In genomic region chr15:72488558-72488957, GRCh38 we compare ENCODE assay signal across 20 cellular contexts. TPM values are rescaled to one million over a fixed set of nuclear protein-coding genes. Genes with fewer than 3 reads are reported as not detected.
A peak's percentile ranks its signal among the peaks of the same experiment; 100 is the strongest.
DNase-seq lines count a peak whose midpoint lies in the region; ATAC-seq and TF ChIP-seq lines count a peak whose summit lies in the region.
"Had no signal": no experiment of that assay in that cellular context is flagged by ENCODE, and none has a peak within 500 bp of the region (broad histone marks: within the 10 kb centered on the region; RNA-seq: fewer than 3 reads in every experiment).

No MANE protein-coding gene starts in this region.

- H3K4me1 Mint-ChIP-seq in activated T-cell treated with anti-CD3 and anti-CD28 coated beads, Interleukin-2, amount 50 U/mL, for 4 hours (ENCODE audit: low read depth), result peaks cover 76% of the 10 kb centered on the region
- H3K4me1 Mint-ChIP-seq in endodermal cell (peaks cover 16% of the 10 kb centered on the region), type B pancreatic cell (ENCODE audit: unreplicated experiment) (peaks cover 33% of the 10 kb centered on the region)

- no peak for DNase-seq in activated T-cell treated with anti-CD3 and anti-CD28 coated beads, Interleukin-2, amount 50 U/mL, for 4 hours
- DNase-seq in activated T-cell treated with anti-CD3 and anti-CD28 coated beads, Interleukin-2, amount 50 U/mL, for 1 hour, result no peak
- DNase-seq in LNCaP clone FGC (ENCODE audit: low read depth) (peak; percentile 62), endodermal cell (no peak), type B pancreatic cell (ENCODE audit: extremely low spot score, unreplicated experiment) (no peak), dedifferentiated amniotic fluid mesenchymal stem cell (ENCODE audit: extremely low spot score) (no peak), foreskin keratinocyte (no peak)
- DNase-seq: Calu3; CD4-positive, alpha-beta T cell; H9; NCI-H1417 treated with DMSO at 0.1 percent for 48 hours; NCI-H187 treated with DMSO at 0.1 percent for 48 hours; NCI-H226; NCI-H524; NCI-H82; OCI-M1; Right ventricle myocardium superior had no signal

- no peaks in the 10 kb centered on the region for H3K27me3 Mint-ChIP-seq in activated T-cell treated with anti-CD3 and anti-CD28 coated beads, Interleukin-2, amount 50 U/mL, for 4 hours (ENCODE audit: low read depth)
- H3K27me3 Mint-ChIP-seq in endodermal cell (ENCODE audit: insufficient read depth), result no peaks in the 10 kb centered on the region
- H3K27me3 Mint-ChIP-seq in type B pancreatic cell, result no peaks in the 10 kb centered on the region
- H3K27me3 Mint-ChIP-seq: B cell; CD4-positive, alpha-beta T cell had no signal

- H3K4me3 ChIP-seq in LNCaP clone FGC (ENCODE audit: low read depth, low read length) (peak overlapping the region; percentile 24), endodermal cell (ENCODE audit: low read length) (no peak overlapping the region)

- H3K27ac ChIP-seq in endodermal cell (ENCODE audit: low read depth, low read length), result no peak overlapping the region
- H3K27ac ChIP-seq in foreskin keratinocyte, result no peak overlapping the region
- H3K27ac ChIP-seq: HL-60 had no signal

- peak overlapping the region; percentile 38 for H3K4me3 Mint-ChIP-seq in activated T-cell treated with anti-CD3 and anti-CD28 coated beads, Interleukin-2, amount 50 U/mL, for 4 hours
- no peak overlapping the region for H3K4me3 Mint-ChIP-seq in endodermal cell
- H3K4me3 Mint-ChIP-seq in type B pancreatic cell, result no peak overlapping the region
- H3K4me3 Mint-ChIP-seq: B cell; CD4-positive, alpha-beta T cell; H9 had no signal

- no peaks in the 10 kb centered on the region for H3K4me1 ChIP-seq in endodermal cell (ENCODE audit: control insufficient read depth, insufficient read depth, low read length)
- peaks cover 33% of the 10 kb centered on the region for H3K4me1 ChIP-seq in foreskin keratinocyte

- no peak overlapping the region for H3K9ac ChIP-seq in endodermal cell (ENCODE audit: extremely low read depth, low read length, poor library complexity, severe bottlenecking)

- H3K36me3 Mint-ChIP-seq in activated T-cell treated with anti-CD3 and anti-CD28 coated beads, Interleukin-2, amount 50 U/mL, for 4 hours (ENCODE audit: insufficient read depth), result peaks cover 17% of the 10 kb centered on the region
- H3K36me3 Mint-ChIP-seq in endodermal cell (ENCODE audit: low read depth) (peaks cover 29% of the 10 kb centered on the region), type B pancreatic cell (peaks cover 20% of the 10 kb centered on the region)

- H3K9me3 ChIP-seq in endodermal cell (ENCODE audit: control insufficient read depth, low read length), result peaks cover 5% of the 10 kb centered on the region

- H3K27me3 ChIP-seq in endodermal cell (ENCODE audit: control insufficient read depth, insufficient read depth, low read length, poor library complexity, severe bottlenecking) (no peaks in the 10 kb centered on the region), foreskin keratinocyte (no peaks in the 10 kb centered on the region)

- no peaks in the 10 kb centered on the region for H3K9me3 Mint-ChIP-seq in activated T-cell treated with anti-CD3 and anti-CD28 coated beads, Interleukin-2, amount 50 U/mL, for 4 hours
- H3K9me3 Mint-ChIP-seq in endodermal cell, result no peaks in the 10 kb centered on the region
- H3K9me3 Mint-ChIP-seq in type B pancreatic cell, result no peaks in the 10 kb centered on the region
- H3K9me3 Mint-ChIP-seq: CD4-positive, alpha-beta T cell; H9 had no signal

- WGBS in endodermal cell (ENCODE audit: insufficient coverage in 1 of 2, insufficient read length in 1 of 2), 2 experiments, result 86% methylated on average over 2 of the region's 2 CpGs; no CpG with 5 or more reads in 1 of the 2 experiments

- H3K36me3 ChIP-seq in endodermal cell (ENCODE audit: control insufficient read depth, insufficient read depth, low read length), result peaks cover 32% of the 10 kb centered on the region

- no peak for ATAC-seq in activated T-cell treated with anti-CD3 and anti-CD28 coated beads, Interleukin-2, amount 50 U/mL, for 4 hours
- ATAC-seq in GM18858 (IDR thresholded peaks at IDR 0.05; ENCODE audit: unreplicated experiment), result no peak
- ATAC-seq in foreskin keratinocyte, result no peak

- no peak for TF ChIP-seq CTCF in LNCaP clone FGC (IDR thresholded peaks at IDR 0.05; ENCODE audit: control insufficient read depth, extremely low read depth, insufficient read depth)
- TF ChIP-seq CTCF in endodermal cell (conservative IDR thresholded peaks at IDR 0.05), result no peak
- no peak for TF ChIP-seq CTCF in type B pancreatic cell (conservative IDR thresholded peaks at IDR 0.05)
- no peak for TF ChIP-seq CTCF in foreskin keratinocyte (conservative IDR thresholded peaks at IDR 0.05)

- H3K27ac Mint-ChIP-seq in endodermal cell, result peak overlapping the region; percentile 40
- peak overlapping the region; percentile 11 for H3K27ac Mint-ChIP-seq in type B pancreatic cell
- H3K27ac Mint-ChIP-seq: B cell; CD4-positive, alpha-beta T cell had no signal

RNA-seq across cellular contexts. Expression of gene ARIH1, which starts 14.4 kb away (rescaled TPM):
- total RNA-seq in activated T-cell treated with anti-CD3 and anti-CD28 coated beads, Interleukin-2, amount 50 U/mL, for 4 hours, result 100 to 1,000 TPM; 154 to 167 (median 164) TPM
- 100 to 1,000 TPM; 183 to 238 TPM for total RNA-seq in endodermal cell
- 108 TPM for polyA plus RNA-seq in endodermal cell (2013, experiment 1 of 2)
- polyA plus RNA-seq in endodermal cell (2013, experiment 2 of 2), result 99.0 TPM
- 172 and 199 TPM in 2 replicates for total RNA-seq in type B pancreatic cell (ENCODE audit: low replicate concordance)
- 63.6 and 66.9 TPM in 2 replicates for total RNA-seq in foreskin keratinocyte
- polyA plus RNA-seq in foreskin keratinocyte, result 24.4 and 26.2 TPM in 2 replicates
